In the genomic region with DNA sequence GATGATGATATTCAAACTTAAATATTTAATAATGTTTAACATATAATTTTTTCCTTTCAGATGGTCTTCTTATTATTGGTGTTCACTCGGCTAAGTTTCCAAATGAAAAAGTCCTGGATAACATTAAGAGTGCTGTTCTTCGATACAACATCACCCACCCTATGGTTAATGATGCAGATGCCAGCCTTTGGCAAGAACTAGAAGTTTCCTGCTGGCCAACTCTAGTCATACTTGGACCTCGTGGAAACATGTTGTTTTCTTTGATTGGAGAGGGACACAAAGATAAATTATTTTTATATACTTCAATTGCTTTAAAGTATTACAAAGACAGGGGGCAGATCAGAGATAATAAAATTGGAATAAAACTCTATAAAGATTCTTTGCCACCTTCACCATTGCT, we compare ENCODE assay signal across 37 cellular contexts.
"Had no signal": no experiment of that assay in that cellular context is flagged by ENCODE, and none has a peak within 500 bp of the region (broad histone marks: within the 10 kb centered on the region; RNA-seq: fewer than 3 reads in every experiment).

No MANE protein-coding gene starts in this region.

- H3K27ac Mint-ChIP-seq: activated CD4-positive, alpha-beta memory T cell treated with anti-CD3 and anti-CD28 coated beads, Interleukin-2, amount 10 ng/mL, durations not matched to agents 7 days and 5 days; activated CD4-positive, alpha-beta T cell treated with anti-CD3 and anti-CD28 coated beads for 36 hours; activated CD4-positive, alpha-beta T cell treated with anti-CD3 and anti-CD28 coated beads, Interleukin-2, amount 10 ng/mL, durations not matched to agents 7 days and 5 days; activated CD8-positive, alpha-beta memory T cell treated with anti-CD3 and anti-CD28 coated beads, Interleukin-2, amount 10 ng/mL, durations not matched to agents 7 days and 5 days; activated CD8-positive, alpha-beta T cell treated with anti-CD3 and anti-CD28 coated beads, Interleukin-2, amount 10 ng/mL, durations not matched to agents 7 days and 5 days; activated naive CD4-positive, alpha-beta T cell treated with anti-CD3 and anti-CD28 coated beads, Interleukin-2, amount 10 ng/mL, durations not matched to agents 7 days and 5 days; activated naive CD4-positive, alpha-beta T cell treated with anti-CD3 and anti-CD28 coated beads, Interleukin-2, amount 50 U/mL, for 24 hours; activated naive CD8-positive, alpha-beta T cell; activated naive CD8-positive, alpha-beta T cell treated with anti-CD3 and anti-CD28 coated beads, Interleukin-2, amount 10 ng/mL, durations not matched to agents 7 days and 5 days; activated naive CD8-positive, alpha-beta T cell treated with anti-CD3 and anti-CD28 coated beads, Interleukin-2, amount 50 U/mL, for 24 hours; activated T-cell treated with anti-CD3 and anti-CD28 coated beads, Interleukin-2, amount 50 U/mL, for 24 hours; activated T-helper 2 cell treated with anti-CD3 and anti-CD28 coated beads, Interferon-gamma antibody, Interleukin-2, Interleukin-4, amounts not matched to agents 10 μg/mL and 5 μg/mL and 100 μg/mL, durations not matched to agents 14 hours and 24 hours and 36 hours; brain; T-helper 1 cell treated with Interleukin-12 subunit alpha and Interleukin-12 subunit beta and Interleukin-4 antibody, amounts not matched to agents 30 μg/mL and 1 μg/mL, for 36 hours; T-helper 2 cell treated with Interferon-gamma antibody and Interleukin-4, amounts not matched to agents 5 μg/mL and 100 μg/mL, for 36 hours; WTC11 had no signal

- FAIRE-seq: bronchial epithelial cell had no signal

- DNase-seq: activated CD4-positive, alpha-beta memory T cell treated with anti-CD3 and anti-CD28 coated beads, Interleukin-2, amount 10 ng/mL, durations not matched to agents 7 days and 5 days; activated CD4-positive, alpha-beta T cell treated with anti-CD3 and anti-CD28 coated beads for 1 hour; activated CD4-positive, alpha-beta T cell treated with anti-CD3 and anti-CD28 coated beads for 36 hours; activated CD4-positive, alpha-beta T cell treated with anti-CD3 and anti-CD28 coated beads for 48 hours; activated CD4-positive, alpha-beta T cell treated with anti-CD3 and anti-CD28 coated beads, Interleukin-2, amount 10 ng/mL, durations not matched to agents 7 days and 5 days; activated CD4-positive, alpha-beta T cell treated with anti-CD3 and anti-CD28 coated beads, Interleukin-2, amount 50 U/mL, for 48 hours; activated CD4-positive, CD25-positive, alpha-beta regulatory T cell; activated CD8-positive, alpha-beta memory T cell treated with anti-CD3 and anti-CD28 coated beads for 24 hours; activated CD8-positive, alpha-beta memory T cell treated with anti-CD3 and anti-CD28 coated beads, Interleukin-2, amount 10 ng/mL, durations not matched to agents 7 days and 5 days; activated CD8-positive, alpha-beta memory T cell treated with anti-CD3 and anti-CD28 coated beads, Interleukin-2, amount 50 U/mL, for 48 hours; activated CD8-positive, alpha-beta T cell treated with anti-CD3 and anti-CD28 coated beads, Interleukin-2, amount 10 ng/mL, durations not matched to agents 7 days and 5 days; activated effector memory CD4-positive, alpha-beta T cell treated with Interleukin-2 at 50 U/mL for 16 hours; activated gamma-delta T cell; activated naive CD4-positive, alpha-beta T cell treated with anti-CD3 and anti-CD28 coated beads, Interleukin-2, amount 10 ng/mL, durations not matched to agents 7 days and 5 days; activated naive CD4-positive, alpha-beta T cell treated with Interleukin-2 at 50 U/mL for 16 hours; activated naive CD8-positive, alpha-beta T cell treated with anti-CD3 and anti-CD28 coated beads, Interleukin-2, amount 10 ng/mL, durations not matched to agents 7 days and 5 days; activated naive CD8-positive, alpha-beta T cell treated with anti-CD3 and anti-CD28 coated beads, Interleukin-2, amount 50 U/mL, for 24 hours; activated T-cell treated with anti-CD3 and anti-CD28 coated beads, Interleukin-2, amount 50 U/mL, for 24 hours; activated T-cell treated with anti-CD3 and anti-CD28 coated beads, Interleukin-2, amount 50 U/mL, for 48 hours; amygdala; anterior cingulate cortex; central memory CD4-positive, alpha-beta T cell; T-helper 1 cell; T-helper 2 cell; T-helper 9 cell; WERI-Rb-1 had no signal

- H3K4me3 ChIP-seq: ascending aorta, cardiac muscle cell had no signal

- H3K27me3 Mint-ChIP-seq: activated CD4-positive, alpha-beta memory T cell treated with anti-CD3 and anti-CD28 coated beads, Interleukin-2, amount 10 ng/mL, durations not matched to agents 7 days and 5 days; activated CD4-positive, alpha-beta T cell treated with anti-CD3 and anti-CD28 coated beads for 36 hours; activated CD4-positive, alpha-beta T cell treated with anti-CD3 and anti-CD28 coated beads, Interleukin-2, amount 10 ng/mL, durations not matched to agents 7 days and 5 days; activated CD8-positive, alpha-beta memory T cell treated with anti-CD3 and anti-CD28 coated beads, Interleukin-2, amount 10 ng/mL, durations not matched to agents 7 days and 5 days; activated naive CD4-positive, alpha-beta T cell treated with anti-CD3 and anti-CD28 coated beads, Interleukin-2, amount 10 ng/mL, durations not matched to agents 7 days and 5 days; activated naive CD4-positive, alpha-beta T cell treated with anti-CD3 and anti-CD28 coated beads, Interleukin-2, amount 50 U/mL, for 24 hours; activated naive CD8-positive, alpha-beta T cell; activated naive CD8-positive, alpha-beta T cell treated with anti-CD3 and anti-CD28 coated beads, Interleukin-2, amount 10 ng/mL, durations not matched to agents 7 days and 5 days; activated naive CD8-positive, alpha-beta T cell treated with anti-CD3 and anti-CD28 coated beads, Interleukin-2, amount 50 U/mL, for 24 hours; activated T-cell treated with anti-CD3 and anti-CD28 coated beads, Interleukin-2, amount 50 U/mL, for 24 hours; brain had no signal

- H3K27ac ChIP-seq: ascending aorta, cardiac muscle cell, WERI-Rb-1 had no signal

- H3K4me1 Mint-ChIP-seq: activated CD4-positive, alpha-beta T cell treated with anti-CD3 and anti-CD28 coated beads, Interleukin-2, amount 10 ng/mL, durations not matched to agents 7 days and 5 days; activated naive CD4-positive, alpha-beta T cell treated with anti-CD3 and anti-CD28 coated beads, Interleukin-2, amount 10 ng/mL, durations not matched to agents 7 days and 5 days; activated naive CD8-positive, alpha-beta T cell treated with anti-CD3 and anti-CD28 coated beads, Interleukin-2, amount 10 ng/mL, durations not matched to agents 7 days and 5 days; WTC11 had no signal

- H3K9me3 Mint-ChIP-seq: activated naive CD4-positive, alpha-beta T cell treated with anti-CD3 and anti-CD28 coated beads, Interleukin-2, amount 10 ng/mL, durations not matched to agents 7 days and 5 days; activated naive CD8-positive, alpha-beta T cell treated with anti-CD3 and anti-CD28 coated beads, Interleukin-2, amount 10 ng/mL, durations not matched to agents 7 days and 5 days had no signal

- H3K27me3 ChIP-seq: ascending aorta, cardiac muscle cell had no signal

- ATAC-seq: activated CD4-positive, alpha-beta T cell treated with anti-CD3 and anti-CD28 coated beads for 36 hours; activated CD4-positive, CD25-positive, alpha-beta regulatory T cell treated with anti-CD3 and anti-CD28 coated beads, Interleukin-2, amount 50 U/mL, for 24 hours; activated CD8-positive, alpha-beta memory T cell treated with anti-CD3 and anti-CD28 coated beads, Interleukin-2, amount 10 ng/mL, durations not matched to agents 7 days and 5 days; activated CD8-positive, alpha-beta T cell treated with anti-CD3 and anti-CD28 coated beads, Interleukin-2, amount 10 ng/mL, durations not matched to agents 7 days and 5 days; activated naive CD8-positive, alpha-beta T cell treated with anti-CD3 and anti-CD28 coated beads, Interleukin-2, amount 50 U/mL, for 24 hours; WTC11 had no signal

- H3K4me3 Mint-ChIP-seq: activated CD4-positive, alpha-beta memory T cell treated with anti-CD3 and anti-CD28 coated beads, Interleukin-2, amount 10 ng/mL, durations not matched to agents 7 days and 5 days; activated CD4-positive, alpha-beta T cell treated with anti-CD3 and anti-CD28 coated beads for 36 hours; activated CD4-positive, alpha-beta T cell treated with anti-CD3 and anti-CD28 coated beads, Interleukin-2, amount 10 ng/mL, durations not matched to agents 7 days and 5 days; activated CD8-positive, alpha-beta memory T cell treated with anti-CD3 and anti-CD28 coated beads, Interleukin-2, amount 10 ng/mL, durations not matched to agents 7 days and 5 days; activated CD8-positive, alpha-beta T cell treated with anti-CD3 and anti-CD28 coated beads, Interleukin-2, amount 10 ng/mL, durations not matched to agents 7 days and 5 days; activated naive CD4-positive, alpha-beta T cell treated with anti-CD3 and anti-CD28 coated beads, Interleukin-2, amount 10 ng/mL, durations not matched to agents 7 days and 5 days; activated naive CD4-positive, alpha-beta T cell treated with anti-CD3 and anti-CD28 coated beads, Interleukin-2, amount 50 U/mL, for 24 hours; activated naive CD8-positive, alpha-beta T cell; activated naive CD8-positive, alpha-beta T cell treated with anti-CD3 and anti-CD28 coated beads, Interleukin-2, amount 10 ng/mL, durations not matched to agents 7 days and 5 days; activated naive CD8-positive, alpha-beta T cell treated with anti-CD3 and anti-CD28 coated beads, Interleukin-2, amount 50 U/mL, for 24 hours; activated T-cell treated with anti-CD3 and anti-CD28 coated beads, Interleukin-2, amount 50 U/mL, for 24 hours; brain; T-helper 1 cell treated with Interleukin-12 subunit alpha and Interleukin-12 subunit beta and Interleukin-4 antibody, amounts not matched to agents 30 μg/mL and 1 μg/mL, for 36 hours; T-helper 2 cell treated with Interferon-gamma antibody and Interleukin-4, amounts not matched to agents 5 μg/mL and 100 μg/mL, for 36 hours; WTC11 had no signal

- H3K4me1 ChIP-seq: ascending aorta had no signal
